Comparison of ENCODE assay signal across 14 cellular contexts in genomic region chr6:15184441-15184861, GRCh38.
A peak's percentile ranks its signal among the peaks of the same experiment; 100 is the strongest.
DNase-seq lines count a peak whose midpoint lies in the region; ATAC-seq and TF ChIP-seq lines count a peak whose summit lies in the region.
"Had no signal": no experiment of that assay in that cellular context is flagged by ENCODE, and none has a peak within 500 bp of the region (broad histone marks: within the 10 kb centered on the region; RNA-seq: fewer than 3 reads in every experiment).

No MANE protein-coding gene starts in this region.

- peak; percentile 26 for ATAC-seq in effector memory CD8-positive, alpha-beta T cell (replicated peaks)
- ATAC-seq in left colon (no peak), GM18517 (IDR thresholded peaks at IDR 0.05; ENCODE audit: unreplicated experiment) (no peak)
- ATAC-seq: right cardiac atrium had no signal

- H3K36me3 ChIP-seq in mammary epithelial cell (ENCODE audit: insufficient read depth, low read length) (no peaks in the 10 kb centered on the region), breast epithelium (no peaks in the 10 kb centered on the region), right atrium auricular region (no peaks in the 10 kb centered on the region)
- H3K36me3 ChIP-seq: stomach had no signal

- H3K9me3 Mint-ChIP-seq in activated CD4-positive, alpha-beta T cell treated with anti-CD3 and anti-CD28 coated beads, Interleukin-2, amount 10 ng/mL, durations not matched to agents 24 days and 14 days, result peaks cover 4% of the 10 kb centered on the region
- H3K9me3 Mint-ChIP-seq in effector memory CD8-positive, alpha-beta T cell, result no peaks in the 10 kb centered on the region
- H3K9me3 Mint-ChIP-seq in stimulated activated naive CD8-positive, alpha-beta T cell treated with anti-CD3 and anti-CD28 coated beads, Interleukin-15, Interleukin-2, amounts not matched to agents 100 ng/mL and 50 ng/mL, for 24 hours, result no peaks in the 10 kb centered on the region
- H3K9me3 Mint-ChIP-seq: mesothelial cell of epicardium had no signal

- H3K27ac Mint-ChIP-seq in activated CD4-positive, alpha-beta T cell treated with anti-CD3 and anti-CD28 coated beads, Interleukin-2, amount 10 ng/mL, durations not matched to agents 24 days and 14 days, result peak overlapping the region; percentile 92
- peak overlapping the region in 1 of 2 donors; percentile 70 for H3K27ac Mint-ChIP-seq in effector memory CD8-positive, alpha-beta T cell
- H3K27ac Mint-ChIP-seq in stimulated activated naive CD8-positive, alpha-beta T cell treated with anti-CD3 and anti-CD28 coated beads, Interleukin-15, Interleukin-2, amounts not matched to agents 100 ng/mL and 50 ng/mL, for 24 hours, result peak overlapping the region; percentile 88
- H3K27ac Mint-ChIP-seq: mesothelial cell of epicardium had no signal

- H3K4me1 ChIP-seq in mammary epithelial cell (ENCODE audit: insufficient read depth, low read length), result no peaks in the 10 kb centered on the region
- no peaks in the 10 kb centered on the region for H3K4me1 ChIP-seq in breast epithelium
- no peaks in the 10 kb centered on the region for H3K4me1 ChIP-seq in right atrium auricular region
- H3K4me1 ChIP-seq: stomach had no signal

- H3K9ac ChIP-seq in mammary epithelial cell (ENCODE audit: insufficient read depth, low read length), result no peak overlapping the region

- in situ Hi-C loops in mammary epithelial cell (cut with MboI; ENCODE audit: low sequenced_read_pairs in 2 of 2), result no loop called here

- H3K27ac ChIP-seq in mammary epithelial cell (ENCODE audit: insufficient read depth, low read depth, low read length) (no peak overlapping the region), breast epithelium (no peak overlapping the region), right atrium auricular region (no peak overlapping the region)
- H3K27ac ChIP-seq: stomach had no signal

- intact Hi-C loops in mammary epithelial cell (cut with micrococcal nuclease) (no loop called here), breast epithelium (cut with DNase I; ENCODE audit: low total_unique reads) (loop anchor here (10.0 kb wide), 1 partner anchor 1610 kb away; no protein-coding TSS in a partner anchor), left colon (cut with DNase I, micrococcal nuclease) (no loop called here)
- intact Hi-C loops in activated CD4-positive, alpha-beta T cell treated with anti-CD3 and anti-CD28 coated beads, Interleukin-2, amount 10 ng/mL, durations not matched to agents 24 days and 14 days (cut with micrococcal nuclease), result loop anchor here (1.0 to 5.0 kb wide), 3 partner anchors 64 to 452 kb away; no protein-coding TSS in a partner anchor

- H3K4me2 ChIP-seq in mammary epithelial cell (ENCODE audit: insufficient read depth, low read depth, low read length), result no peak overlapping the region

- H3K4me1 Mint-ChIP-seq in activated CD4-positive, alpha-beta T cell treated with anti-CD3 and anti-CD28 coated beads, Interleukin-2, amount 10 ng/mL, durations not matched to agents 24 days and 14 days, result peaks cover 16% of the 10 kb centered on the region
- peaks cover 0 to 3% of the 10 kb centered on the region in 2 donors for H3K4me1 Mint-ChIP-seq in effector memory CD8-positive, alpha-beta T cell (ENCODE audit: low read depth in 2 of 2)
- H3K4me1 Mint-ChIP-seq in stimulated activated naive CD8-positive, alpha-beta T cell treated with anti-CD3 and anti-CD28 coated beads, Interleukin-15, Interleukin-2, amounts not matched to agents 100 ng/mL and 50 ng/mL, for 24 hours (ENCODE audit: low read depth), result peaks cover 20% of the 10 kb centered on the region

- H3K79me2 ChIP-seq in mammary epithelial cell (ENCODE audit: insufficient read depth, low read length), result no peaks in the 10 kb centered on the region

- peak overlapping the region; percentile 10 for H3K4me3 Mint-ChIP-seq in activated CD4-positive, alpha-beta T cell treated with anti-CD3 and anti-CD28 coated beads, Interleukin-2, amount 10 ng/mL, durations not matched to agents 24 days and 14 days
- H3K4me3 Mint-ChIP-seq in effector memory CD8-positive, alpha-beta T cell, result no peak overlapping the region
- peak overlapping the region; percentile 11 for H3K4me3 Mint-ChIP-seq in stimulated activated naive CD8-positive, alpha-beta T cell treated with anti-CD3 and anti-CD28 coated beads, Interleukin-15, Interleukin-2, amounts not matched to agents 100 ng/mL and 50 ng/mL, for 24 hours
- H3K4me3 Mint-ChIP-seq: mesothelial cell of epicardium had no signal

- H3K36me3 Mint-ChIP-seq in activated CD4-positive, alpha-beta T cell treated with anti-CD3 and anti-CD28 coated beads, Interleukin-2, amount 10 ng/mL, durations not matched to agents 24 days and 14 days (ENCODE audit: low read depth), result no peaks in the 10 kb centered on the region
- H3K36me3 Mint-ChIP-seq in effector memory CD8-positive, alpha-beta T cell (ENCODE audit: insufficient read depth), result no peaks in the 10 kb centered on the region
- no peaks in the 10 kb centered on the region for H3K36me3 Mint-ChIP-seq in stimulated activated naive CD8-positive, alpha-beta T cell treated with anti-CD3 and anti-CD28 coated beads, Interleukin-15, Interleukin-2, amounts not matched to agents 100 ng/mL and 50 ng/mL, for 24 hours (ENCODE audit: low read depth)
- H3K36me3 Mint-ChIP-seq: mesothelial cell of epicardium had no signal

- TF ChIP-seq POLR2A in breast epithelium (IDR thresholded peaks at IDR 0.05), result no peak

- H4K20me1 ChIP-seq in mammary epithelial cell (ENCODE audit: insufficient read depth, low read length), result no peaks in the 10 kb centered on the region

- H3K9me3 ChIP-seq in mammary epithelial cell (replicated peaks; ENCODE audit: insufficient read depth, low read length) (no peaks in the 10 kb centered on the region), breast epithelium (no peaks in the 10 kb centered on the region), right atrium auricular region (no peaks in the 10 kb centered on the region)
- H3K9me3 ChIP-seq: stomach had no signal

- H2AFZ ChIP-seq in mammary epithelial cell (ENCODE audit: low read depth, low read length), result no peak overlapping the region

- DNase-seq in mammary epithelial cell (peak; percentile 33), breast epithelium (ENCODE audit: low spot score in 2 of 2) (no peak), right atrium auricular region (ENCODE audit: low spot score) (no peak), left colon (no peak)
- peak; percentile 72 for DNase-seq in activated CD4-positive, alpha-beta T cell treated with anti-CD3 and anti-CD28 coated beads, Interleukin-2, amount 10 ng/mL, durations not matched to agents 24 days and 14 days
- no peak for DNase-seq in effector memory CD8-positive, alpha-beta T cell
- DNase-seq: GF-D8, hippocampal formation, NCI-H510A, right cardiac atrium, stomach had no signal

- TF ChIP-seq CTCF in mammary epithelial cell (conservative IDR thresholded peaks at IDR 0.05 in 1 of 2, IDR thresholded peaks at IDR 0.05 in 1 of 2; ENCODE audit: extremely low read depth in 1 of 2, insufficient read depth in 1 of 2, low read depth in 1 of 2, low read length in 2 of 2) (no peak), breast epithelium (IDR thresholded peaks at IDR 0.05) (no peak), right atrium auricular region (IDR thresholded peaks at IDR 0.05) (no peak)

- no peaks in the 10 kb centered on the region for H3K27me3 ChIP-seq in mammary epithelial cell (ENCODE audit: insufficient read depth, low read length)
- no peaks in the 10 kb centered on the region for H3K27me3 ChIP-seq in breast epithelium
- H3K27me3 ChIP-seq in right atrium auricular region, result no peaks in the 10 kb centered on the region
- H3K27me3 ChIP-seq: stomach had no signal

- dilution Hi-C loops in mammary epithelial cell (cut with HindIII; ENCODE audit: low sequenced_read_pairs), result no loop called here

- CTCF ChIA-PET in mammary epithelial cell (lab: Charles Lee; ENCODE audit: low non-redundant PET), result no interaction called here

- no TSS peak for BruUV-seq in mammary epithelial cell (replicated peaks; lab: Mats Ljungman, UMichigan)

- no peaks in the 10 kb centered on the region for H3K27me3 Mint-ChIP-seq in activated CD4-positive, alpha-beta T cell treated with anti-CD3 and anti-CD28 coated beads, Interleukin-2, amount 10 ng/mL, durations not matched to agents 24 days and 14 days
- H3K27me3 Mint-ChIP-seq in effector memory CD8-positive, alpha-beta T cell, result no peaks in the 10 kb centered on the region
- H3K27me3 Mint-ChIP-seq in stimulated activated naive CD8-positive, alpha-beta T cell treated with anti-CD3 and anti-CD28 coated beads, Interleukin-15, Interleukin-2, amounts not matched to agents 100 ng/mL and 50 ng/mL, for 24 hours, result no peaks in the 10 kb centered on the region

- 33% methylated on average over 2 of the region's 2 CpGs for WGBS in mammary epithelial cell (ENCODE audit: low coverage, missing lambda C conversion rate)

- H3K4me3 ChIP-seq in mammary epithelial cell (replicated peaks in 1 of 3; ENCODE audit: insufficient read depth in 1 of 3, low read depth in 2 of 3, low read length in 3 of 3) (no peak overlapping the region), breast epithelium (no peak overlapping the region), right atrium auricular region (no peak overlapping the region)
- H3K4me3 ChIP-seq: stomach had no signal

Comparison
In these comparisons a context has a peak if more than half of its experiments do, and no peak if none do; other contexts are left out.
1. DNase-seq: peak in mammary epithelial cell (single experiment) and activated CD4-positive, alpha-beta T cell treated with anti-CD3 and anti-CD28 coated beads, Interleukin-2, amount 10 ng/mL, durations not matched to agents 24 days and 14 days (single experiment); none in breast epithelium (0 of 2), effector memory CD8-positive, alpha-beta T cell (0 of 3), right atrium auricular region (single experiment) and left colon (0 of 2).
2. intact Hi-C loops: an anchor here in breast epithelium (10.0 kb wide) and activated CD4-positive, alpha-beta T cell treated with anti-CD3 and anti-CD28 coated beads, Interleukin-2, amount 10 ng/mL, durations not matched to agents 24 days and 14 days (1.0 to 5.0 kb wide); none called in mammary epithelial cell and left colon.
3. H3K4me3 Mint-ChIP-seq: peak in activated CD4-positive, alpha-beta T cell treated with anti-CD3 and anti-CD28 coated beads, Interleukin-2, amount 10 ng/mL, durations not matched to agents 24 days and 14 days (single experiment) and stimulated activated naive CD8-positive, alpha-beta T cell treated with anti-CD3 and anti-CD28 coated beads, Interleukin-15, Interleukin-2, amounts not matched to agents 100 ng/mL and 50 ng/mL, for 24 hours (single experiment); none in effector memory CD8-positive, alpha-beta T cell (0 of 2).